ENCODE assay signal across 8 cellular contexts in the genomic region with DNA sequence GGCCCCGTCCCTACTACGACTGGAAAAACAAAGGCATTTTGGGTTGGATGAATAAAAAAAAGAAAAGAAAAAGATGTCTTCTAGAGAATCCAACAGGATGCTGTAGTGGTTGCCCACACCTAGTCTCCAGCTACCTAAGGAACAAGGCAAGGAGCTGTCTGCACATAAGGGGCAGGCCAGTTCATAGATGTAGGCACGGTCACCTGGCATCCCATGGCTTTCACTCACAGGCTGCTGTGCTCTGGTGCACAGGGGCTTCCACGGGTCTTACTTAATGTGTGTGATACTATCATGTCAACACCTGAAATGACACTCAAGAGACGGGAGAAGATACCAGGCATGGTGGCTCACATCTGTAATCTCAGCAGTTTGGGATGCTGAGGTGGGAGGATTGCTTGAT. TPM values are rescaled to one million over a fixed set of nuclear protein-coding genes. Genes with fewer than 3 reads are reported as not detected.
A peak's percentile ranks its signal among the peaks of the same experiment; 100 is the strongest.
DNase-seq lines count a peak whose midpoint lies in the region; ATAC-seq and TF ChIP-seq lines count a peak whose summit lies in the region.

No MANE protein-coding gene starts in this region.

- no peaks in the 10 kb centered on the region for H3K27me3 ChIP-seq in GM06990 (replicated peaks; ENCODE audit: control insufficient read depth, insufficient read depth, low read length)
- no peaks in the 10 kb centered on the region for H3K27me3 ChIP-seq in gastrocnemius medialis

- no peaks in the 10 kb centered on the region for H3K9me3 ChIP-seq in gastrocnemius medialis

- ATAC-seq in gastrocnemius medialis (no peak), HG02885 (IDR thresholded peaks at IDR 0.05; ENCODE audit: poor library complexity, unreplicated experiment) (no peak)

- in situ Hi-C loops in gastrocnemius medialis (cut with MboI; ENCODE audit: low sequenced_read_pairs in 4 of 4) (loop anchor here in 1 of 4 donors (5.0 kb wide), 1 partner anchor 37 kb away; no protein-coding TSS in a partner anchor), ACHN (cut with HindIII; ENCODE audit: low pct_ligation_motif_present, low pct_unique_long_range_greater_than_20kb, low sequenced_read_pairs) (no loop called here)

- intact Hi-C loops in gastrocnemius medialis (cut with DNase I; ENCODE audit: low total_unique reads): loop anchor here (2.0 kb wide), 3 partner anchors 53 to 215 kb away; no protein-coding TSS in a partner anchor

- H3K4me3 ChIP-seq in GM06990 (replicated peaks; ENCODE audit: low read depth, low read length): peak overlapping the region; percentile 89
- peak overlapping the region; percentile 77 for H3K4me3 ChIP-seq in fibroblast of the aortic adventitia (ENCODE audit: low read depth, low read length)
- peak overlapping the region; percentile 74 to 82 (median 80) for H3K4me3 ChIP-seq in gastrocnemius medialis

- TF ChIP-seq POLR2A in gastrocnemius medialis (IDR thresholded peaks at IDR 0.05): no peak

- H3K27ac ChIP-seq in VCaP (peak overlapping the region; percentile 74), gastrocnemius medialis (peak overlapping the region; percentile 86 to 98 (median 96))

- DNase-seq in GM06990 (ENCODE audit: extremely low read depth, insufficient read length): no peak
- DNase-seq in fibroblast of the aortic adventitia (ENCODE audit: low read depth): no peak
- no peak for DNase-seq in gastrocnemius medialis
- no peak for DNase-seq in ACHN
- DNase-seq in ureter (ENCODE audit: low spot score): no peak
- DNase-seq in SW480 (ENCODE audit: low spot score): no peak

- peaks cover 6 to 11% of the 10 kb centered on the region in 2 donors for H3K4me1 ChIP-seq in gastrocnemius medialis

- H3K36me3 ChIP-seq in GM06990 (ENCODE audit: control insufficient read depth, insufficient read depth, low read length): peaks cover 2% of the 10 kb centered on the region; the same call in 1 of the 2 replicates
- H3K36me3 ChIP-seq in gastrocnemius medialis: peaks cover 0 to 12% of the 10 kb centered on the region in 2 donors

- TF ChIP-seq CTCF in GM06990 (IDR thresholded peaks at IDR 0.05; ENCODE audit: insufficient read depth, low read length, poor library complexity, severe bottlenecking) (no peak), VCaP (conservative IDR thresholded peaks at IDR 0.05) (no peak), fibroblast of the aortic adventitia (IDR thresholded peaks at IDR 0.05; ENCODE audit: insufficient read depth, low read length) (no peak), gastrocnemius medialis (IDR thresholded peaks at IDR 0.05 in 4 of 5, conservative IDR thresholded peaks at IDR 0.05 in 1 of 5) (no peak)

RNA-seq across cellular contexts. Expression of a gene that starts 1.0 kb away (rescaled TPM):
- total RNA-seq in fibroblast of the aortic adventitia (ENCODE audit: low replicate concordance): 9.4 and 10.6 TPM in 2 replicates
- total RNA-seq in gastrocnemius medialis: 1 to 10 TPM; 3.0 to 6.0 (median 5.5) TPM
- total RNA-seq in ureter: 13.4 TPM
